ENCODE assay signal across 8 cellular contexts in genomic region chr1:205226868-205227583, GRCh38. TPM values are rescaled to one million over a fixed set of nuclear protein-coding genes. Genes with fewer than 3 reads are reported as not detected.
DNase-seq lines count a peak whose midpoint lies in the region; ATAC-seq and TF ChIP-seq lines count a peak whose summit lies in the region.

No MANE protein-coding gene starts in this region.

- H3K9me3 Mint-ChIP-seq in naive B cell: no peaks in the 10 kb centered on the region

- no peak for TF ChIP-seq POLR2A in Peyer's patch (IDR thresholded peaks at IDR 0.05)

- H3K27ac Mint-ChIP-seq in naive B cell: no peak overlapping the region

- TF ChIP-seq CTCF in Peyer's patch (IDR thresholded peaks at IDR 0.05): no peak

- peak overlapping the region; percentile 72 to 91 (median 86) for H3K4me3 Mint-ChIP-seq in naive B cell

- peak overlapping the region; percentile 44 to 64 (median 61) for H3K4me3 ChIP-seq in Peyer's patch
- H3K4me3 ChIP-seq in effector memory CD4-positive, alpha-beta T cell (ENCODE audit: insufficient read depth, low read depth, low read length, poor library complexity, severe bottlenecking): peak overlapping the region; percentile 59

- H3K4me1 ChIP-seq in Peyer's patch: peaks cover 0 to 30% (median 7%) of the 10 kb centered on the region in 4 donors
- peaks cover 22% of the 10 kb centered on the region for H3K4me1 ChIP-seq in effector memory CD4-positive, alpha-beta T cell (ENCODE audit: control insufficient read depth, insufficient read depth, low read length, poor library complexity, severe bottlenecking)

- ATAC-seq in naive B cell (ENCODE audit: low read depth in 2 of 2) (no peak), GM18519 (IDR thresholded peaks at IDR 0.05; ENCODE audit: low FRiP score, unreplicated experiment) (no peak)

- peaks cover 0 to 8% of the 10 kb centered on the region in 2 donors for H3K27me3 ChIP-seq in Peyer's patch
- no peaks in the 10 kb centered on the region for H3K27me3 ChIP-seq in effector memory CD4-positive, alpha-beta T cell (replicated peaks; ENCODE audit: control insufficient read depth, insufficient read depth, low read length, poor library complexity, severe bottlenecking)

- peaks cover 20 to 31% (median 28%) of the 10 kb centered on the region in 3 donors for H3K4me1 Mint-ChIP-seq in naive B cell

- no peaks in the 10 kb centered on the region for H3K36me3 Mint-ChIP-seq in naive B cell

- H3K36me3 ChIP-seq in Peyer's patch: no peaks in the 10 kb centered on the region
- H3K36me3 ChIP-seq in effector memory CD4-positive, alpha-beta T cell (ENCODE audit: control insufficient read depth, insufficient read depth, low read length): no peaks in the 10 kb centered on the region

- H3K9me3 ChIP-seq in Peyer's patch: no peaks in the 10 kb centered on the region
- no peaks in the 10 kb centered on the region for H3K9me3 ChIP-seq in effector memory CD4-positive, alpha-beta T cell (ENCODE audit: control insufficient read depth, low read length)

- peak overlapping the region in 2 of 4 donors; percentile 35 to 42 for H3K27ac ChIP-seq in Peyer's patch
- H3K27ac ChIP-seq in effector memory CD4-positive, alpha-beta T cell (ENCODE audit: insufficient read depth, low read length, poor library complexity, severe bottlenecking): no peak overlapping the region

- H3K27me3 Mint-ChIP-seq in naive B cell: peaks cover 18 to 30% (median 28%) of the 10 kb centered on the region in 3 donors

- peak; percentile 20 for DNase-seq in NCI-H748 (lab: John Stamatoyannopoulos, UW; ENCODE audit: unreplicated experiment)
- DNase-seq in NCI-H748 treated with DMSO at 0.1 percent for 48 hours (lab: John Stamatoyannopoulos, UW): no peak
- no peak for DNase-seq in Peyer's patch
- DNase-seq in effector memory CD4-positive, alpha-beta T cell: no peak
- no peak for DNase-seq in naive B cell
- no peak for DNase-seq in GF-D8 (lab: John Stamatoyannopoulos, UW)
- DNase-seq in HK-2 (ENCODE audit: unreplicated experiment): no peak

RNA-seq across cellular contexts. Expression of gene TMCC2, which starts 0.7 kb away (rescaled TPM):
- total RNA-seq in Peyer's patch: 1 to 10 TPM in 2 of 4 donors, under 1 TPM in 2; 0.53 to 4.1 (median 1.1) TPM
- under 1 TPM in 5 of 6 donors, not detected in 1; 0.12 to 0.77 (median 0.50) TPM for polyA plus RNA-seq in naive B cell (ENCODE audit: low read depth in 6 of 6)

RNA-seq across cellular contexts. Expression of gene DSTYK, which starts 15.5 kb away (rescaled TPM):
- total RNA-seq in Peyer's patch: 10 to 100 TPM in 1 of 4 donors, 1 to 10 TPM in 3; 3.5 to 11.6 (median 6.8) TPM
- 1 to 10 TPM; 4.5 to 7.6 (median 5.8) TPM for polyA plus RNA-seq in naive B cell (ENCODE audit: low read depth in 6 of 6)
